In genomic region chr1:151472852-151473731, GRCh38 we compare ENCODE assay signal across 2 cellular contexts.
TF ChIP-seq lines count a peak whose summit lies in the region.

No MANE protein-coding gene starts in this region.

TF ChIP-seq in HCT116, 20 proteins besides CTCF, POLR2A, EP300 and RAD21 (continued from another document):
- TF ChIP-seq REST (IDR thresholded peaks at IDR 0.05; ENCODE audit: low read depth) (no peak), POLR2AphosphoS5 (IDR thresholded peaks at IDR 0.05; ENCODE audit: low read depth, low read length) (no peak), EZH2phosphoT487 (IDR thresholded peaks at IDR 0.05; ENCODE audit: borderline replicate concordance) (no peak), TCF7L2 (IDR thresholded peaks at IDR 0.05; ENCODE audit: borderline replicate concordance, extremely low read depth, insufficient read depth, insufficient read length) (no peak), SRF (IDR thresholded peaks at IDR 0.05; ENCODE audit: low read depth) (no peak), SP1 (IDR thresholded peaks at IDR 0.05; ENCODE audit: low read depth) (no peak), EZH2 (IDR thresholded peaks at IDR 0.05) (no peak), ATF3 (IDR thresholded peaks at IDR 0.05) (no peak), CEBPB (IDR thresholded peaks at IDR 0.05; ENCODE audit: low read depth) (no peak), ELF1 (IDR thresholded peaks at IDR 0.05; ENCODE audit: borderline replicate concordance, low read depth) (no peak), ZNF274 (IDR thresholded peaks at IDR 0.05; ENCODE audit: low read depth, low read length) (no peak), JUND (IDR thresholded peaks at IDR 0.05) (no peak), CBX3 (IDR thresholded peaks at IDR 0.05; ENCODE audit: low read depth) (no peak), SIN3A (IDR thresholded peaks at IDR 0.05; ENCODE audit: low read depth) (no peak)

TF ChIP-seq in WTC11, 78 proteins besides CTCF, POLR2A, EP300 and RAD21 (continued from another document):
- TF ChIP-seq E2F4 (CRISPR knock-in tag; IDR thresholded peaks at IDR 0.05; ENCODE audit: borderline replicate concordance, low read depth): no peak
- no peak for TF ChIP-seq ZMAT4 (CRISPR knock-in tag; IDR thresholded peaks at IDR 0.05)
- no peak for TF ChIP-seq KAT7 (CRISPR knock-in tag; IDR thresholded peaks at IDR 0.05; ENCODE audit: borderline replicate concordance)
- no peak for TF ChIP-seq AR (CRISPR knock-in tag; IDR thresholded peaks at IDR 0.05)
- TF ChIP-seq ATF2 (CRISPR knock-in tag; IDR thresholded peaks at IDR 0.05; ENCODE audit: borderline replicate concordance, low read depth): no peak
- TF ChIP-seq E2F5 (CRISPR knock-in tag; IDR thresholded peaks at IDR 0.05): no peak
- no peak for TF ChIP-seq ZNF219 (CRISPR knock-in tag; IDR thresholded peaks at IDR 0.05; ENCODE audit: borderline replicate concordance)
- no peak for TF ChIP-seq ETV6 (CRISPR knock-in tag; IDR thresholded peaks at IDR 0.05)
- TF ChIP-seq TEAD4 (CRISPR knock-in tag; IDR thresholded peaks at IDR 0.05): no peak
